In genomic region chr2:172397136-172397825, GRCh38 we compare ENCODE assay signal across 26 cellular contexts. TPM values are rescaled to one million over a fixed set of nuclear protein-coding genes. Genes with fewer than 3 reads are reported as not detected.
DNase-seq lines count a peak whose midpoint lies in the region; ATAC-seq, FAIRE-seq and TF ChIP-seq lines count a peak whose summit lies in the region.
"Had no signal": no experiment of that assay in that cellular context is flagged by ENCODE, and none has a peak within 500 bp of the region (broad histone marks: within the 10 kb centered on the region; RNA-seq: fewer than 3 reads in every experiment).

No MANE protein-coding gene starts in this region.

- H3K36me3 Mint-ChIP-seq in MCF 10A (ENCODE audit: insufficient read depth, unreplicated experiment) (no peaks in the 10 kb centered on the region), T-cell (no peaks in the 10 kb centered on the region)
- H3K36me3 Mint-ChIP-seq: activated CD8-positive, alpha-beta memory T cell treated with anti-CD3 and anti-CD28 coated beads, Interleukin-2, amount 10 ng/mL, durations not matched to agents 7 days and 5 days; activated naive CD8-positive, alpha-beta T cell treated with anti-CD3 and anti-CD28 coated beads, Interleukin-2, amount 10 ng/mL, durations not matched to agents 7 days and 5 days; memory B cell; natural killer cell treated with Interleukin-12 subunit alpha and Interleukin-12 subunit beta and Interleukin-15 and Interleukin-18, amount 100 ng/mL, for 72 hours had no signal

- POLR2A ChIA-PET in MCF 10A (lab: Yijun Ruan, JAX) (interaction anchor here (0.5 to 1.5 kb wide), 4 partner anchors 30 to 920 kb away, joined by 3 to 4 read pairs (median 4); partner anchors contain the start of gene ITGA6), T-cell (lab: Charles Lee) (interaction anchor here in 1 of 2 donors (0.6 kb wide), 2 partner anchors 38 to 119 kb away, joined by 4 to 6 read pairs; no protein-coding TSS in a partner anchor)

- TF ChIP-seq CTCF in breast epithelium (IDR thresholded peaks at IDR 0.05) (no peak), MCF 10A (IDR thresholded peaks at IDR 0.05; ENCODE audit: unreplicated experiment) (no peak), upper lobe of right lung (IDR thresholded peaks at IDR 0.05) (no peak)

- peak overlapping the region; percentile 48 to 59 for H3K27ac ChIP-seq in breast epithelium
- peak overlapping the region; percentile 23 for H3K27ac ChIP-seq in right cardiac atrium (ENCODE audit: low read length)
- no peak overlapping the region for H3K27ac ChIP-seq in upper lobe of right lung
- H3K27ac ChIP-seq: thoracic aorta had no signal

- H3K9me3 ChIP-seq in breast epithelium (no peaks in the 10 kb centered on the region), adipocyte (ENCODE audit: control insufficient read depth, low read length) (no peaks in the 10 kb centered on the region), right cardiac atrium (ENCODE audit: control insufficient read depth, low read length) (no peaks in the 10 kb centered on the region), upper lobe of right lung (no peaks in the 10 kb centered on the region)
- H3K9me3 ChIP-seq: SK-N-SH, spleen, thoracic aorta had no signal

- intact Hi-C loops in breast epithelium (cut with DNase I; ENCODE audit: low total_unique reads) = no loop called here
- intact Hi-C loops in MCF 10A (cut with micrococcal nuclease) = no loop called here
- intact Hi-C loops in right cardiac atrium (cut with DNase I) = no loop called here
- intact Hi-C loops in upper lobe of right lung (cut with DNase I) = no loop called here

- CTCF ChIA-PET in MCF 10A (lab: Yijun Ruan, JAX) (interaction anchor here (0.9 to 2.0 kb wide), 3 partner anchors 11 to 64 kb away, joined by 3 to 8 read pairs (median 4); no protein-coding TSS in a partner anchor), T-cell (lab: Charles Lee) (no interaction called here)

- DNase-seq in breast epithelium (ENCODE audit: low spot score in 2 of 2) = no peak
- no peak for DNase-seq in MCF 10A (ENCODE audit: unreplicated experiment)
- DNase-seq in adipocyte (ENCODE audit: low read depth) = peak; percentile 40
- peak in 1 of 3 donors; percentile 16 for DNase-seq in right cardiac atrium
- DNase-seq in upper lobe of right lung = no peak
- no peak for DNase-seq in T-cell
- DNase-seq in GM12891 (ENCODE audit: insufficient read length, low spot score) = no peak
- no peak for DNase-seq in stimulated activated CD8-positive, alpha-beta memory T cell treated with anti-CD3 and anti-CD28 coated beads, Interleukin-4, amount 100 ng/mL, for 48 hours
- DNase-seq: activated CD4-positive, alpha-beta T cell treated with anti-CD3 and anti-CD28 coated beads for 1 hour; activated CD8-positive, alpha-beta memory T cell treated with anti-CD3 and anti-CD28 coated beads, Interleukin-2, amount 10 ng/mL, durations not matched to agents 7 days and 5 days; activated naive CD8-positive, alpha-beta T cell treated with anti-CD3 and anti-CD28 coated beads, Interleukin-2, amount 10 ng/mL, durations not matched to agents 7 days and 5 days; CD4-positive, alpha-beta T cell; NCI-H774; PC-3; SK-N-SH; spleen had no signal

- TF ChIP-seq POLR2A in breast epithelium (IDR thresholded peaks at IDR 0.05) (no peak), GM12891 (IDR thresholded peaks at IDR 0.05; ENCODE audit: low read depth, low read length) (no peak)

- H3K27ac Mint-ChIP-seq in MCF 10A (ENCODE audit: low read depth, unreplicated experiment) (no peak overlapping the region), T-cell (no peak overlapping the region)
- H3K27ac Mint-ChIP-seq: activated CD8-positive, alpha-beta memory T cell treated with anti-CD3 and anti-CD28 coated beads, Interleukin-2, amount 10 ng/mL, durations not matched to agents 7 days and 5 days; activated naive CD8-positive, alpha-beta T cell treated with anti-CD3 and anti-CD28 coated beads, Interleukin-2, amount 10 ng/mL, durations not matched to agents 7 days and 5 days; activated T-helper 17 cell treated with anti-CD3 and anti-CD28 coated beads, Interleukin-2, amount 50 U/mL, for 72 hours; CD4-positive, alpha-beta T cell; memory B cell; natural killer cell treated with Interleukin-12 subunit alpha and Interleukin-12 subunit beta and Interleukin-15 and Interleukin-18, amount 100 ng/mL, for 72 hours; progenitor cell of endocrine pancreas had no signal

- FAIRE-seq in GM12891 (lab: Jason Lieb, UNC) = no peak
- FAIRE-seq: A204.1, bronchial epithelial cell, HTR-8/SVneo, islet of Langerhans had no signal

- H3K27me3 Mint-ChIP-seq in MCF 10A (ENCODE audit: insufficient read depth, unreplicated experiment) (no peaks in the 10 kb centered on the region), T-cell (peaks cover 0 to 3% of the 10 kb centered on the region in 2 donors)
- H3K27me3 Mint-ChIP-seq: activated CD8-positive, alpha-beta memory T cell treated with anti-CD3 and anti-CD28 coated beads, Interleukin-2, amount 10 ng/mL, durations not matched to agents 7 days and 5 days; activated T-helper 17 cell treated with anti-CD3 and anti-CD28 coated beads, Interleukin-2, amount 50 U/mL, for 72 hours; CD4-positive, alpha-beta T cell; natural killer cell treated with Interleukin-12 subunit alpha and Interleukin-12 subunit beta and Interleukin-15 and Interleukin-18, amount 100 ng/mL, for 72 hours had no signal

- no peaks in the 10 kb centered on the region for H3K4me1 Mint-ChIP-seq in MCF 10A (ENCODE audit: insufficient read depth, unreplicated experiment)
- peaks cover 4 to 5% (median 4%) of the 10 kb centered on the region in 3 donors for H3K4me1 Mint-ChIP-seq in T-cell
- H3K4me1 Mint-ChIP-seq: activated T-helper 17 cell treated with anti-CD3 and anti-CD28 coated beads, Interleukin-2, amount 50 U/mL, for 72 hours had no signal

- 52% methylated on average over 6 of the region's 6 CpGs for WGBS in right cardiac atrium

- H3K4me1 ChIP-seq in breast epithelium (peaks cover 0 to 12% of the 10 kb centered on the region in 2 donors), adipocyte (ENCODE audit: control insufficient read depth, insufficient read depth, low read length) (peaks cover 2% of the 10 kb centered on the region), right cardiac atrium (ENCODE audit: control insufficient read depth, insufficient read depth, low read length) (peaks cover 4% of the 10 kb centered on the region), upper lobe of right lung (peaks cover 8% of the 10 kb centered on the region)

- no peak overlapping the region for H3K9ac ChIP-seq in adipocyte (ENCODE audit: low read length)
- H3K9ac ChIP-seq: SK-N-SH had no signal

- H3K4me3 Mint-ChIP-seq in MCF 10A (ENCODE audit: unreplicated experiment) = no peak overlapping the region
- H3K4me3 Mint-ChIP-seq in T-cell = no peak overlapping the region
- H3K4me3 Mint-ChIP-seq: activated CD8-positive, alpha-beta memory T cell treated with anti-CD3 and anti-CD28 coated beads, Interleukin-2, amount 10 ng/mL, durations not matched to agents 7 days and 5 days; activated naive CD8-positive, alpha-beta T cell treated with anti-CD3 and anti-CD28 coated beads, Interleukin-2, amount 10 ng/mL, durations not matched to agents 7 days and 5 days; activated T-helper 17 cell treated with anti-CD3 and anti-CD28 coated beads, Interleukin-2, amount 50 U/mL, for 72 hours; CD4-positive, alpha-beta T cell; memory B cell; natural killer cell treated with Interleukin-12 subunit alpha and Interleukin-12 subunit beta and Interleukin-15 and Interleukin-18, amount 100 ng/mL, for 72 hours had no signal

- H3K4me3 ChIP-seq in breast epithelium = no peak overlapping the region
- no peak overlapping the region for H3K4me3 ChIP-seq in adipocyte (ENCODE audit: low read length)
- H3K4me3 ChIP-seq in right cardiac atrium (ENCODE audit: low read length) = no peak overlapping the region
- no peak overlapping the region for H3K4me3 ChIP-seq in upper lobe of right lung
- H3K4me3 ChIP-seq: spleen, thoracic aorta had no signal

- ATAC-seq in right cardiac atrium (peak in 1 of 2 donors; percentile 34), upper lobe of right lung (peak; percentile 49), T-cell (replicated peaks in 1 of 4) (no peak)
- ATAC-seq: activated CD8-positive, alpha-beta memory T cell treated with anti-CD3 and anti-CD28 coated beads, Interleukin-2, amount 10 ng/mL, durations not matched to agents 7 days and 5 days; activated T-helper 17 cell treated with anti-CD3 and anti-CD28 coated beads, Interleukin-2, amount 50 U/mL, for 72 hours; esophagus mucosa; natural killer cell treated with Interleukin-12 subunit alpha and Interleukin-12 subunit beta and Interleukin-15 and Interleukin-18, amount 100 ng/mL, for 72 hours; PC-3 had no signal

- no peaks in the 10 kb centered on the region for H3K27me3 ChIP-seq in breast epithelium
- peaks cover 13% of the 10 kb centered on the region for H3K27me3 ChIP-seq in adipocyte (replicated peaks; ENCODE audit: control insufficient read depth, insufficient read depth, low read length)
- no peaks in the 10 kb centered on the region for H3K27me3 ChIP-seq in right cardiac atrium (ENCODE audit: control insufficient read depth, insufficient read depth)
- no peaks in the 10 kb centered on the region for H3K27me3 ChIP-seq in upper lobe of right lung
- H3K27me3 ChIP-seq: spleen had no signal

- H3K36me3 ChIP-seq in breast epithelium (no peaks in the 10 kb centered on the region), adipocyte (ENCODE audit: control insufficient read depth, insufficient read depth, low read length, severe bottlenecking) (no peaks in the 10 kb centered on the region), upper lobe of right lung (no peaks in the 10 kb centered on the region)
- H3K36me3 ChIP-seq: spleen, thoracic aorta had no signal

- H3K9me3 Mint-ChIP-seq in MCF 10A (ENCODE audit: unreplicated experiment) = no peaks in the 10 kb centered on the region
- H3K9me3 Mint-ChIP-seq in T-cell = no peaks in the 10 kb centered on the region
- H3K9me3 Mint-ChIP-seq: activated naive CD8-positive, alpha-beta T cell treated with anti-CD3 and anti-CD28 coated beads, Interleukin-2, amount 10 ng/mL, durations not matched to agents 7 days and 5 days; activated T-helper 17 cell treated with anti-CD3 and anti-CD28 coated beads, Interleukin-2, amount 50 U/mL, for 72 hours; CD4-positive, alpha-beta T cell; memory B cell; natural killer cell treated with Interleukin-12 subunit alpha and Interleukin-12 subunit beta and Interleukin-15 and Interleukin-18, amount 100 ng/mL, for 72 hours had no signal

- BruUV-seq in MCF 10A (replicated peaks; lab: Mats Ljungman, UMichigan) = no TSS peak

TF ChIP-seq in GM12891, 5 proteins besides CTCF, POLR2A, EP300 and RAD21:
- TF ChIP-seq POU2F2 (IDR thresholded peaks at IDR 0.05; ENCODE audit: low read depth, low read length) (no peak), TAF1 (IDR thresholded peaks at IDR 0.05; ENCODE audit: low read depth, low read length) (no peak), POLR2AphosphoS5 (IDR thresholded peaks at IDR 0.05; ENCODE audit: low read depth, low read length) (no peak), PAX5 (IDR thresholded peaks at IDR 0.05; ENCODE audit: insufficient read depth, low read length, severe bottlenecking) (no peak), SPI1 (IDR thresholded peaks at IDR 0.05; ENCODE audit: low read depth, low read length) (no peak)

RNA-seq across cellular contexts. Expression of gene ITGA6, which starts 30.1 kb away (rescaled TPM):
- total RNA-seq in breast epithelium (10 to 100 TPM; 45.9 to 99.5 (median 93.1) TPM), MCF 10A (2022) (315 and 323 TPM in 2 replicates), right cardiac atrium (10 to 100 TPM; 24.0 to 38.3 (median 32.1) TPM), upper lobe of right lung (73.0 TPM), T-cell (100 to 1,000 TPM in 2 of 5 donors, 10 to 100 TPM in 3; 50.7 to 188 (median 80.9) TPM)
- 14.8 TPM for polyA plus RNA-seq in right cardiac atrium
- polyA plus RNA-seq in GM12891 (2012; ENCODE audit: low read depth, missing spikeins) = 0.30 TPM
